10 cellular contexts compared by ENCODE assay signal in genomic region chr10:10911471-10911921, GRCh38.
DNase-seq lines count a peak whose midpoint lies in the region; ATAC-seq lines count a peak whose summit lies in the region.
"Had no signal": no experiment of that assay in that cellular context is flagged by ENCODE, and none has a peak within 500 bp of the region (broad histone marks: within the 10 kb centered on the region; RNA-seq: fewer than 3 reads in every experiment).

No MANE protein-coding gene starts in this region.

- H3K79me1 ChIP-seq in trophoblast cell (ENCODE audit: low read length) = no peaks in the 10 kb centered on the region

- H3K18ac ChIP-seq in trophoblast cell (ENCODE audit: low read length) = no peak overlapping the region

- H2BK120ac ChIP-seq in trophoblast cell (ENCODE audit: insufficient read depth, low read length, poor library complexity) = no peak overlapping the region

- no peak overlapping the region for H4K12ac ChIP-seq in trophoblast cell (ENCODE audit: low read depth, low read length)

- H3K4me3 ChIP-seq in SJSA1 = no peak overlapping the region
- H3K4me3 ChIP-seq in trophoblast cell (ENCODE audit: low read depth, low read length) = no peak overlapping the region

- H3K23ac ChIP-seq in trophoblast cell (ENCODE audit: low read length) = no peak overlapping the region

- no peak overlapping the region for H3K4ac ChIP-seq in trophoblast cell (ENCODE audit: low read depth, low read length)

- no peak overlapping the region for H2AK5ac ChIP-seq in trophoblast cell (ENCODE audit: low read length)

- in situ Hi-C loops in G401 (cut with HindIII; ENCODE audit: low sequenced_read_pairs) = no loop called here

- no CpG with 5 or more reads among the region's 17 CpGs for WGBS in trophoblast cell (ENCODE audit: extremely low coverage, insufficient coverage, insufficient read length)

- H4K91ac ChIP-seq in trophoblast cell (ENCODE audit: low read depth, low read length) = no peak overlapping the region

- H2BK5ac ChIP-seq in trophoblast cell (ENCODE audit: low read depth, low read length, poor library complexity) = no peak overlapping the region

- no peak overlapping the region for H2BK12ac ChIP-seq in trophoblast cell (ENCODE audit: low read length)

- no peaks in the 10 kb centered on the region for H3K9me3 ChIP-seq in SJSA1 (replicated peaks)
- H3K9me3 ChIP-seq in trophoblast cell (ENCODE audit: insufficient read depth, low read depth, low read length) = no peaks in the 10 kb centered on the region

- no peak overlapping the region for H3K14ac ChIP-seq in trophoblast cell (ENCODE audit: low read length)

- no peak overlapping the region for H4K8ac ChIP-seq in trophoblast cell (ENCODE audit: low read depth, low read length)

- H3K4me2 ChIP-seq in trophoblast cell (ENCODE audit: low read length) = no peak overlapping the region

- ATAC-seq in Right ventricle myocardium inferior = peak; percentile 79
- ATAC-seq: activated CD4-positive, alpha-beta T cell treated with anti-CD3 and anti-CD28 coated beads for 36 hours had no signal

- H3K27ac ChIP-seq in SJSA1 = no peak overlapping the region
- H3K27ac ChIP-seq in trophoblast cell (ENCODE audit: low read depth, low read length) = peak overlapping the region; percentile 44

- H3K27me3 ChIP-seq in SJSA1 (replicated peaks) = peaks cover 3% of the 10 kb centered on the region; the same call in 1 of the 2 replicates
- H3K27me3 ChIP-seq in trophoblast cell (ENCODE audit: insufficient read depth, low read length) = no peaks in the 10 kb centered on the region

- H2AFZ ChIP-seq in trophoblast cell (ENCODE audit: insufficient read depth, low read length, poor library complexity) = no peak overlapping the region

- H3K4me1 ChIP-seq in SJSA1 (replicated peaks) (peaks cover 8% of the 10 kb centered on the region), trophoblast cell (ENCODE audit: control insufficient read depth in 1 of 2, insufficient read depth in 2 of 2, low read length in 2 of 2) (peaks cover 6 to 7% of the 10 kb centered on the region in 2 experiments)

- no peaks in the 10 kb centered on the region for H3K79me2 ChIP-seq in trophoblast cell (ENCODE audit: control insufficient read depth, insufficient read depth, low read length, poor library complexity)

- DNase-seq in AG20443 (ENCODE audit: low spot score) (peak; percentile 91), SJSA1 (ENCODE audit: low read depth in 1 of 2, low spot score in 2 of 2) (peak; percentile 44 to 56), Right ventricle myocardium inferior (ENCODE audit: missing footprints) (peak; percentile 82), trophoblast cell (peak; percentile 47 to 60), SKM-1 (lab: John Stamatoyannopoulos, UW; ENCODE audit: unreplicated experiment) (no peak), G401 (ENCODE audit: low spot score) (no peak), SHP77 treated with DMSO at 0.1 percent for 48 hours (lab: John Stamatoyannopoulos, UW) (no peak), NCI-H1092 (lab: John Stamatoyannopoulos, UW) (no peak)
- DNase-seq: activated CD4-positive, alpha-beta T cell treated with anti-CD3 and anti-CD28 coated beads for 36 hours; COR-L47 had no signal

- H3K36me3 ChIP-seq in SJSA1 = no peaks in the 10 kb centered on the region
- H3K36me3 ChIP-seq in trophoblast cell (ENCODE audit: control insufficient read depth in 1 of 2, insufficient read depth in 2 of 2, low read length in 2 of 2) = no peaks in the 10 kb centered on the region

- intact Hi-C loops in Right ventricle myocardium inferior (cut with DNase I) = loop anchor here (5.0 kb wide), 3 partner anchors 84 to 111 kb away; no protein-coding TSS in a partner anchor

- no peak overlapping the region for H3K9ac ChIP-seq in trophoblast cell (ENCODE audit: low read length)

Comparison
In these comparisons a context has a peak if more than half of its experiments do, and no peak if none do; other contexts are left out.
1. DNase-seq: peak in AG20443 (single experiment), SJSA1 (2 of 2), Right ventricle myocardium inferior (single experiment) and trophoblast cell (2 of 2); none in SKM-1 (single experiment), G401 (single experiment), SHP77 treated with DMSO at 0.1 percent for 48 hours (single experiment) and NCI-H1092 (single experiment).